9 cellular contexts compared by ENCODE assay signal in genomic region chr10:122468923-122469781, GRCh38. TPM values are rescaled to one million over a fixed set of nuclear protein-coding genes. Genes with fewer than 3 reads are reported as not detected.
DNase-seq lines count a peak whose midpoint lies in the region; ATAC-seq and TF ChIP-seq lines count a peak whose summit lies in the region.
"Had no signal": no experiment of that assay in that cellular context is flagged by ENCODE, and none has a peak within 500 bp of the region (broad histone marks: within the 10 kb centered on the region; RNA-seq: fewer than 3 reads in every experiment).

No MANE protein-coding gene starts in this region.

- DNase-seq in Daoy (ENCODE audit: low read depth) (peak; percentile 82), Peyer's patch (no peak), fibroblast of pulmonary artery (ENCODE audit: low read depth) (peak; percentile 94), psoas muscle (peak in 1 of 2 donors; percentile 43), NCI-H345 treated with DMSO at 0.1 percent for 48 hours (lab: John Stamatoyannopoulos, UW; ENCODE audit: unreplicated experiment) (no peak), natural killer cell (no peak), NCI-H2107 treated with DMSO at 0.1 percent for 48 hours (lab: John Stamatoyannopoulos, UW; ENCODE audit: unreplicated experiment) (no peak)
- DNase-seq in activated CD4-positive, alpha-beta T cell treated with anti-CD3 and anti-CD28 coated beads, Interleukin-2, amount 50 U/mL, for 48 hours = no peak
- DNase-seq: activated naive CD8-positive, alpha-beta T cell treated with anti-CD3 and anti-CD28 coated beads for 36 hours had no signal

- H3K4me1 ChIP-seq in Peyer's patch (peaks cover 0 to 10% (median 0%) of the 10 kb centered on the region in 4 donors), psoas muscle (peaks cover 17% of the 10 kb centered on the region)

- H3K36me3 ChIP-seq in Peyer's patch = no peaks in the 10 kb centered on the region
- no peaks in the 10 kb centered on the region for H3K36me3 ChIP-seq in psoas muscle (ENCODE audit: insufficient read depth in 1 of 2, low read depth in 1 of 2)

- no peaks in the 10 kb centered on the region for H3K9me3 ChIP-seq in Peyer's patch
- no peaks in the 10 kb centered on the region for H3K9me3 ChIP-seq in psoas muscle

- peaks cover 24 to 61% of the 10 kb centered on the region in 2 donors for H3K27me3 Mint-ChIP-seq in natural killer cell (ENCODE audit: low read depth in 2 of 2)

- no peak for TF ChIP-seq POLR2A in Peyer's patch (IDR thresholded peaks at IDR 0.05)

- ATAC-seq in psoas muscle (peak; percentile 88 to 93 (median 90)), natural killer cell (no peak)

- WGBS in psoas muscle, 3 donors = 25 to 26% (median 25%) methylated on average over 11 of the region's 11 CpGs

- intact Hi-C loops in psoas muscle (cut with DNase I) (loop anchor here (5.0 to 10.0 kb wide), 2 partner anchors 93 to 96 kb away; partner anchors contain the start of gene DMBT1 (in 2 of the 2)), natural killer cell (cut with micrococcal nuclease) (no loop called here)

- H3K4me3 Mint-ChIP-seq in natural killer cell = no peak overlapping the region
- H3K4me3 Mint-ChIP-seq: activated naive CD8-positive, alpha-beta T cell treated with anti-CD3 and anti-CD28 coated beads for 36 hours had no signal

- no peak overlapping the region for H3K27ac Mint-ChIP-seq in natural killer cell
- H3K27ac Mint-ChIP-seq: activated naive CD8-positive, alpha-beta T cell treated with anti-CD3 and anti-CD28 coated beads for 36 hours had no signal

- H3K27me3 ChIP-seq in Peyer's patch (no peaks in the 10 kb centered on the region), psoas muscle (ENCODE audit: insufficient read depth in 3 of 3, low read length in 2 of 3) (no peaks in the 10 kb centered on the region)

- H3K4me3 ChIP-seq in Peyer's patch (no peak overlapping the region), fibroblast of pulmonary artery (replicated peaks; ENCODE audit: low read depth, low read length) (no peak overlapping the region), psoas muscle (no peak overlapping the region)

- H3K4me1 Mint-ChIP-seq in natural killer cell = peaks cover under 1 to 1% of the 10 kb centered on the region in 2 donors

- H3K9me3 Mint-ChIP-seq in natural killer cell = no peaks in the 10 kb centered on the region
- H3K9me3 Mint-ChIP-seq: activated naive CD8-positive, alpha-beta T cell treated with anti-CD3 and anti-CD28 coated beads for 36 hours had no signal

- TF ChIP-seq CTCF in Peyer's patch (IDR thresholded peaks at IDR 0.05) (no peak), fibroblast of pulmonary artery (IDR thresholded peaks at IDR 0.05; ENCODE audit: low read length, missing control alignments) (no peak), psoas muscle (IDR thresholded peaks at IDR 0.05) (no peak), natural killer cell (IDR thresholded peaks at IDR 0.05) (no peak)

- peak overlapping the region; percentile 35 to 60 (median 46) for H3K27ac ChIP-seq in Peyer's patch
- H3K27ac ChIP-seq in psoas muscle = peak overlapping the region; percentile 76

- no peaks in the 10 kb centered on the region for H3K36me3 Mint-ChIP-seq in natural killer cell
- H3K36me3 Mint-ChIP-seq: activated naive CD8-positive, alpha-beta T cell treated with anti-CD3 and anti-CD28 coated beads for 36 hours had no signal

RNA-seq across cellular contexts. Expression of gene HTRA1, which starts 7.8 kb away (rescaled TPM):
- 43.1 and 50.4 TPM in 2 replicates for total RNA-seq in Daoy (2014; rRNA removed; shearing (Covaris generic))
- total RNA-seq in Peyer's patch (10 to 100 TPM; 12.3 to 26.1 (median 17.3) TPM), psoas muscle (10 to 100 TPM; 11.6 to 30.8 (median 13.2) TPM), natural killer cell (not detected)
- 10 to 100 TPM; 11.4 to 18.7 (median 11.5) TPM for polyA plus RNA-seq in psoas muscle
- total RNA-seq: activated naive CD8-positive, alpha-beta T cell treated with anti-CD3 and anti-CD28 coated beads for 36 hours had no signal

RNA-seq across cellular contexts. Expression of gene ARMS2, which starts 14.7 kb away (rescaled TPM):
- total RNA-seq in Daoy (2014; rRNA removed; shearing (Covaris generic)) = not detected in 2 replicates
- not detected for total RNA-seq in Peyer's patch
- total RNA-seq in psoas muscle = not detected
- polyA plus RNA-seq in psoas muscle = under 1 TPM in 1 of 3 donors, not detected in 2; 0.47 TPM
- total RNA-seq in natural killer cell = not detected
- total RNA-seq: activated naive CD8-positive, alpha-beta T cell treated with anti-CD3 and anti-CD28 coated beads for 36 hours had no signal

Comparison
In these comparisons a context has a peak if more than half of its experiments do, and no peak if none do; other contexts are left out.
1. DNase-seq: peak in Daoy (single experiment) and fibroblast of pulmonary artery (single experiment); none in Peyer's patch (0 of 3), activated CD4-positive, alpha-beta T cell treated with anti-CD3 and anti-CD28 coated beads, Interleukin-2, amount 50 U/mL, for 48 hours (0 of 2), NCI-H345 treated with DMSO at 0.1 percent for 48 hours (single experiment), natural killer cell (single experiment) and NCI-H2107 treated with DMSO at 0.1 percent for 48 hours (single experiment).
2. ATAC-seq: peak in psoas muscle (4 of 4); none in natural killer cell (0 of 3).
3. RNA of gene HTRA1, which starts 7.8 kb away (total RNA-seq): 43.1 to 50.4 TPM in Daoy, 12.3 to 26.1 TPM in Peyer's patch and 11.6 to 30.8 TPM in psoas muscle; not detected in natural killer cell; every median in the first group is over 10 times any median in the second.